In genomic region chr5:115634343-115635132, GRCh38 we compare ENCODE assay signal across 8 cellular contexts. TPM values are rescaled to one million over a fixed set of nuclear protein-coding genes. Genes with fewer than 3 reads are reported as not detected.
A peak's percentile ranks its signal among the peaks of the same experiment; 100 is the strongest.
DNase-seq lines count a peak whose midpoint lies in the region; ATAC-seq and TF ChIP-seq lines count a peak whose summit lies in the region.

No MANE protein-coding gene starts in this region.

- ATAC-seq in GM23338 (peak; percentile 92), foreskin keratinocyte (peak; percentile 83)

- no peak for TF ChIP-seq POLR2A in stomach (IDR thresholded peaks at IDR 0.05)

- H3K36me3 ChIP-seq in GM23338 (ENCODE audit: insufficient read depth) (no peaks in the 10 kb centered on the region), stomach (no peaks in the 10 kb centered on the region)

- TF ChIP-seq CTCF in GM23338 (conservative IDR thresholded peaks at IDR 0.05; ENCODE audit: low read depth in 2 of 2) (peak; percentile 87 to 96), foreskin keratinocyte (conservative IDR thresholded peaks at IDR 0.05) (peak; percentile 96), neural crest cell (conservative IDR thresholded peaks at IDR 0.05) (peak; percentile 98), stomach (IDR thresholded peaks at IDR 0.05) (peak in 5 of 7 experiments; percentile 76 to 94 (median 85))

- no peaks in the 10 kb centered on the region for H3K9me3 ChIP-seq in stomach

- no peaks in the 10 kb centered on the region for H3F3A ChIP-seq in GM23338 (replicated peaks; ENCODE audit: low read depth)

- H3K4me3 ChIP-seq in GM23338 (peak overlapping the region; percentile 38), stomach (peak overlapping the region; percentile 24 to 37 (median 34))

- peak overlapping the region; percentile 0; the same call in 1 of the 2 replicates for H2AFZ ChIP-seq in GM23338

- peak overlapping the region; percentile 73 for H3K4me3 Mint-ChIP-seq in GM23338
- H3K4me3 Mint-ChIP-seq in activated T-helper 2 cell treated with anti-CD3 and anti-CD28 coated beads, Interferon-gamma antibody, Interleukin-2, Interleukin-4, amounts not matched to agents 10 μg/mL and 5 μg/mL and 100 μg/mL, durations not matched to agents 14 hours and 24 hours and 36 hours (ENCODE audit: low read depth): peak overlapping the region; percentile 33
- peak overlapping the region; percentile 81 for H3K4me3 Mint-ChIP-seq in neural crest cell

- H3K4me1 Mint-ChIP-seq in GM23338: peaks cover 56% of the 10 kb centered on the region
- H3K4me1 Mint-ChIP-seq in activated T-helper 2 cell treated with anti-CD3 and anti-CD28 coated beads, Interferon-gamma antibody, Interleukin-2, Interleukin-4, amounts not matched to agents 10 μg/mL and 5 μg/mL and 100 μg/mL, durations not matched to agents 14 hours and 24 hours and 36 hours (ENCODE audit: low read depth): peaks cover 41% of the 10 kb centered on the region
- H3K4me1 Mint-ChIP-seq in neural crest cell: peaks cover 12% of the 10 kb centered on the region

- no peak for TF ChIP-seq EP300 in stomach (IDR thresholded peaks at IDR 0.05)

- H3K36me3 Mint-ChIP-seq in GM23338 (ENCODE audit: low read depth): no peaks in the 10 kb centered on the region
- H3K36me3 Mint-ChIP-seq in activated T-helper 2 cell treated with anti-CD3 and anti-CD28 coated beads, Interferon-gamma antibody, Interleukin-2, Interleukin-4, amounts not matched to agents 10 μg/mL and 5 μg/mL and 100 μg/mL, durations not matched to agents 14 hours and 24 hours and 36 hours (ENCODE audit: low read depth): no peaks in the 10 kb centered on the region
- H3K36me3 Mint-ChIP-seq in neural crest cell (ENCODE audit: low read depth): no peaks in the 10 kb centered on the region

- peaks cover 42% of the 10 kb centered on the region for H3K4me1 ChIP-seq in GM23338 (ENCODE audit: insufficient read depth)
- peaks cover 3% of the 10 kb centered on the region for H3K4me1 ChIP-seq in foreskin keratinocyte
- peaks cover 0 to 15% (median 8%) of the 10 kb centered on the region in 4 donors for H3K4me1 ChIP-seq in stomach

- no peaks in the 10 kb centered on the region; the same call in 2 of the 3 replicates for H3K9me3 Mint-ChIP-seq in GM23338
- H3K9me3 Mint-ChIP-seq in activated T-helper 2 cell treated with anti-CD3 and anti-CD28 coated beads, Interferon-gamma antibody, Interleukin-2, Interleukin-4, amounts not matched to agents 10 μg/mL and 5 μg/mL and 100 μg/mL, durations not matched to agents 14 hours and 24 hours and 36 hours: no peaks in the 10 kb centered on the region
- no peaks in the 10 kb centered on the region for H3K9me3 Mint-ChIP-seq in neural crest cell

- DNase-seq in EH (ENCODE audit: low read depth) (peak; percentile 83), GM23338 (ENCODE audit: low spot score) (peak; percentile 96), LHCN-M2 (ENCODE audit: low read depth) (peak; percentile 79), RPMI8226 (peak; percentile 93), foreskin keratinocyte (peak; percentile 17 to 55), neural crest cell (ENCODE audit: low read depth, low spot score) (peak; percentile 95), stomach (peak; percentile 92)
- DNase-seq in activated T-helper 2 cell treated with anti-CD3 and anti-CD28 coated beads, Interferon-gamma antibody, Interleukin-2, Interleukin-4, amounts not matched to agents 10 μg/mL and 5 μg/mL and 100 μg/mL, durations not matched to agents 14 hours and 24 hours and 36 hours (ENCODE audit: low spot score): peak; percentile 75

- H3K27ac ChIP-seq in GM23338 (ENCODE audit: low read depth): peak overlapping the region; percentile 65
- no peak overlapping the region for H3K27ac ChIP-seq in foreskin keratinocyte
- peak overlapping the region in 4 of 5 donors; percentile 69 to 88 (median 76) for H3K27ac ChIP-seq in stomach

- peak overlapping the region; percentile 53 for H3K4me2 ChIP-seq in GM23338

- intact Hi-C loops in activated T-helper 2 cell treated with anti-CD3 and anti-CD28 coated beads, Interferon-gamma antibody, Interleukin-2, Interleukin-4, amounts not matched to agents 10 μg/mL and 5 μg/mL and 100 μg/mL, durations not matched to agents 14 hours and 24 hours and 36 hours (cut with micrococcal nuclease): loop anchor here (1.0 to 2.0 kb wide), 6 partner anchors 8 to 503 kb away; partner anchors contain the start of genes AP3S1, ATG12, FEM1C and TMED7
- intact Hi-C loops in stomach (cut with DNase I; ENCODE audit: low total_unique reads): no loop called here

- no peaks in the 10 kb centered on the region for H3K27me3 Mint-ChIP-seq in GM23338 (ENCODE audit: insufficient read depth, low read depth, poor library complexity)
- peaks cover 57% of the 10 kb centered on the region for H3K27me3 Mint-ChIP-seq in activated T-helper 2 cell treated with anti-CD3 and anti-CD28 coated beads, Interferon-gamma antibody, Interleukin-2, Interleukin-4, amounts not matched to agents 10 μg/mL and 5 μg/mL and 100 μg/mL, durations not matched to agents 14 hours and 24 hours and 36 hours (ENCODE audit: low read depth)
- H3K27me3 Mint-ChIP-seq in neural crest cell (ENCODE audit: low read depth): no peaks in the 10 kb centered on the region

- peaks cover 12% of the 10 kb centered on the region; the same call in 1 of the 2 replicates for H3K79me2 ChIP-seq in GM23338 (replicated peaks; ENCODE audit: insufficient read depth)

- H3K27me3 ChIP-seq in GM23338 (ENCODE audit: insufficient read depth): no peaks in the 10 kb centered on the region
- peaks cover 4% of the 10 kb centered on the region for H3K27me3 ChIP-seq in foreskin keratinocyte
- no peaks in the 10 kb centered on the region for H3K27me3 ChIP-seq in stomach

- 2 to 5% (median 4%) methylated on average over 8 of the region's 8 CpGs for WGBS in stomach, 5 donors

- peak overlapping the region; percentile 96 for H3K27ac Mint-ChIP-seq in GM23338
- no peak overlapping the region for H3K27ac Mint-ChIP-seq in activated T-helper 2 cell treated with anti-CD3 and anti-CD28 coated beads, Interferon-gamma antibody, Interleukin-2, Interleukin-4, amounts not matched to agents 10 μg/mL and 5 μg/mL and 100 μg/mL, durations not matched to agents 14 hours and 24 hours and 36 hours
- H3K27ac Mint-ChIP-seq in neural crest cell (ENCODE audit: unreplicated experiment): peak overlapping the region; percentile 45

- no peaks in the 10 kb centered on the region for H4K20me1 ChIP-seq in GM23338 (replicated peaks; ENCODE audit: insufficient read depth)

- no peaks in the 10 kb centered on the region for H3K9me2 ChIP-seq in GM23338 (ENCODE audit: insufficient read depth)

TF ChIP-seq in GM23338, 12 proteins besides CTCF, POLR2A, EP300 and RAD21 (continues in another document):
- no peak for TF ChIP-seq NANOG (IDR thresholded peaks at IDR 0.05; ENCODE audit: borderline replicate concordance)

RNA-seq across cellular contexts. Expression of gene TMED7, which starts 8.7 kb away (rescaled TPM):
- 104 and 158 TPM in 2 replicates for total RNA-seq in GM23338 (2014; rRNA removed; shearing (Covaris generic))
- polyA plus RNA-seq in GM23338 (2016; fragmentation: Nextera tagmentation; extraction: Ambion mirVana) (30.2 and 31.7 TPM in 2 replicates), foreskin keratinocyte (33.2 and 34.6 TPM in 2 replicates), stomach (10 to 100 TPM; 12.8 to 16.5 (median 13.9) TPM)
- total RNA-seq in LHCN-M2 (2014; rRNA removed) (111 and 115 TPM in 2 replicates), foreskin keratinocyte (92.7 and 104 TPM in 2 replicates), neural crest cell (52.4 and 56.5 TPM in 2 replicates), stomach (100 to 1,000 TPM in 2 of 5 donors, 10 to 100 TPM in 2, 1 to 10 TPM in 1; 9.8 to 169 (median 54.3) TPM)
- 28.3 TPM for polyA plus RNA-seq in LHCN-M2 (2012)
- 40.2 and 40.9 TPM in 2 replicates for total RNA-seq in activated T-helper 2 cell treated with anti-CD3 and anti-CD28 coated beads, Interferon-gamma antibody, Interleukin-2, Interleukin-4, amounts not matched to agents 10 μg/mL and 5 μg/mL and 100 μg/mL, durations not matched to agents 14 hours and 24 hours and 36 hours

RNA-seq across cellular contexts. Expression of gene TICAM2, which starts 32.3 kb away (rescaled TPM):
- not detected in 2 replicates for total RNA-seq in GM23338 (2014; rRNA removed; shearing (Covaris generic))
- polyA plus RNA-seq in GM23338 (2016; fragmentation: Nextera tagmentation; extraction: Ambion mirVana) (1.0 and 1.4 TPM in 2 replicates), foreskin keratinocyte (2.0 and 2.5 TPM in 2 replicates), stomach (1 to 10 TPM; 1.4 to 3.5 (median 2.3) TPM)
- total RNA-seq in LHCN-M2 (2014; rRNA removed) (7.5 and 9.1 TPM in 2 replicates), foreskin keratinocyte (1.2 and 1.4 TPM in 2 replicates), neural crest cell (1.4 and 1.9 TPM in 2 replicates), stomach (1 to 10 TPM in 2 of 5 donors, not detected in 3; 2.4 to 9.9 TPM)
- 5.2 TPM for polyA plus RNA-seq in LHCN-M2 (2012)
- 0.85 TPM in 1 of 2 replicates, not detected in the other for total RNA-seq in activated T-helper 2 cell treated with anti-CD3 and anti-CD28 coated beads, Interferon-gamma antibody, Interleukin-2, Interleukin-4, amounts not matched to agents 10 μg/mL and 5 μg/mL and 100 μg/mL, durations not matched to agents 14 hours and 24 hours and 36 hours

Comparison
In these comparisons a context has a peak if more than half of its experiments do, and no peak if none do; other contexts are left out.
1. DNase-seq: peak in every context shown above with its lines; median percentile 96 in GM23338; 95 in neural crest cell; 93 in RPMI8226; 92 in stomach; 83 in EH; 79 in LHCN-M2; 75 in activated T-helper 2 cell treated with anti-CD3 and anti-CD28 coated beads, Interferon-gamma antibody, Interleukin-2, Interleukin-4, amounts not matched to agents 10 μg/mL and 5 μg/mL and 100 μg/mL, durations not matched to agents 14 hours and 24 hours and 36 hours; 36 in foreskin keratinocyte.